In the genomic region with DNA sequence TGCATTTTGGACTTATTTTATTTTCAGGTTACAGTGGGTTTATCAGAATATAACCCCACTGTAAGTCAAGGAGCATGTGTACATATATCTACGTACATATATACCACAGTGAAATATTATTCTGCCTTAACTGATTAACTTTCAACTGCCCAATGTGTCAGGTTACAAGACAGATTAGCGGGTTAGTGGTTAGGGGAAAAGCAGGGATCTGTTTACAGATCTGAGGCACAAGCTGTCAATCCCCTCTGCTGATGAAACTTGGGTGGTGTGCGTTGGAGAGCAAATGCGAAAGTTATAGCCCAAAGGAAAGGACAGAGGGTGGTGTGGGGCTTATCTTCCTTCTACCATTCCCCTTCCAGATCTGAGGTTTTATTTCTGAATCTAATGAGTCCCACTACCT, we compare ENCODE assay signal across 29 cellular contexts.
"Had no signal": no experiment of that assay in that cellular context is flagged by ENCODE, and none has a peak within 500 bp of the region (broad histone marks: within the 10 kb centered on the region; RNA-seq: fewer than 3 reads in every experiment).

No MANE protein-coding gene starts in this region.

- H3K4me1 ChIP-seq: adrenal gland, ascending aorta, breast epithelium, colonic mucosa had no signal

- H3K9me3 ChIP-seq: adrenal gland, ascending aorta, breast epithelium, colonic mucosa had no signal

- DNase-seq: activated CD4-positive, alpha-beta memory T cell treated with anti-CD3 and anti-CD28 coated beads, Interleukin-2, amount 10 ng/mL, durations not matched to agents 7 days and 5 days; activated CD4-positive, alpha-beta T cell treated with anti-CD3 and anti-CD28 coated beads for 4 hours; activated CD4-positive, alpha-beta T cell treated with anti-CD3 and anti-CD28 coated beads, Interleukin-2, amount 10 ng/mL, durations not matched to agents 7 days and 5 days; activated CD4-positive, alpha-beta T cell treated with anti-CD3 and anti-CD28 coated beads, Interleukin-2, amount 50 U/mL, for 4 hours; activated CD4-positive, CD25-positive, alpha-beta regulatory T cell; activated CD4-positive, CD25-positive, alpha-beta regulatory T cell treated with anti-CD3 and anti-CD28 coated beads, Interleukin-2, amount 50 U/mL, for 72 hours; activated effector memory CD4-positive, alpha-beta T cell treated with anti-CD3 and anti-CD28 coated beads, Interleukin-2, amount 50 U/mL, for 16 hours; activated naive CD4-positive, alpha-beta T cell treated with anti-CD3 and anti-CD28 coated beads for 36 hours; activated naive CD8-positive, alpha-beta T cell treated with anti-CD3 and anti-CD28 coated beads for 36 hours; activated naive CD8-positive, alpha-beta T cell treated with anti-CD3 and anti-CD28 coated beads, Interleukin-2, amount 50 U/mL, for 24 hours; activated T-cell treated with anti-CD3 and anti-CD28 coated beads, Interleukin-2, amount 50 U/mL, for 4 hours; adrenal gland; central memory CD4-positive, alpha-beta T cell; cerebellar nuclear complex; colonic mucosa; dorsolateral prefrontal cortex; effector memory CD4-positive, alpha-beta T cell; endodermal cell; foreskin fibroblast; head of caudate nucleus; hippocampal formation; T-helper 17 cell; T1000 had no signal

- H3K36me3 ChIP-seq: adrenal gland, ascending aorta, breast epithelium, cardiac muscle cell, colonic mucosa had no signal

- ATAC-seq: activated naive CD8-positive, alpha-beta T cell treated with anti-CD3 and anti-CD28 coated beads, Interleukin-2, amount 50 U/mL, for 24 hours; activated T-cell treated with anti-CD3 and anti-CD28 coated beads, Interleukin-2, amount 50 U/mL, for 4 hours; activated T-helper 17 cell treated with anti-CD3 and anti-CD28 coated beads, Interleukin-2, amount 50 U/mL, for 72 hours; esophagus mucosa; T-helper 17 cell had no signal

- FAIRE-seq: frontal cortex had no signal

- H3K27ac ChIP-seq: adrenal gland, ascending aorta, breast epithelium, cardiac muscle cell, colonic mucosa, dorsolateral prefrontal cortex had no signal

- H3K27me3 ChIP-seq: adrenal gland, ascending aorta, breast epithelium, cardiac muscle cell, colonic mucosa had no signal

- H3K4me3 ChIP-seq: adrenal gland, ascending aorta, breast epithelium, cardiac muscle cell, colonic mucosa, dorsolateral prefrontal cortex had no signal
